13 cellular contexts compared by ENCODE assay signal in the genomic region with DNA sequence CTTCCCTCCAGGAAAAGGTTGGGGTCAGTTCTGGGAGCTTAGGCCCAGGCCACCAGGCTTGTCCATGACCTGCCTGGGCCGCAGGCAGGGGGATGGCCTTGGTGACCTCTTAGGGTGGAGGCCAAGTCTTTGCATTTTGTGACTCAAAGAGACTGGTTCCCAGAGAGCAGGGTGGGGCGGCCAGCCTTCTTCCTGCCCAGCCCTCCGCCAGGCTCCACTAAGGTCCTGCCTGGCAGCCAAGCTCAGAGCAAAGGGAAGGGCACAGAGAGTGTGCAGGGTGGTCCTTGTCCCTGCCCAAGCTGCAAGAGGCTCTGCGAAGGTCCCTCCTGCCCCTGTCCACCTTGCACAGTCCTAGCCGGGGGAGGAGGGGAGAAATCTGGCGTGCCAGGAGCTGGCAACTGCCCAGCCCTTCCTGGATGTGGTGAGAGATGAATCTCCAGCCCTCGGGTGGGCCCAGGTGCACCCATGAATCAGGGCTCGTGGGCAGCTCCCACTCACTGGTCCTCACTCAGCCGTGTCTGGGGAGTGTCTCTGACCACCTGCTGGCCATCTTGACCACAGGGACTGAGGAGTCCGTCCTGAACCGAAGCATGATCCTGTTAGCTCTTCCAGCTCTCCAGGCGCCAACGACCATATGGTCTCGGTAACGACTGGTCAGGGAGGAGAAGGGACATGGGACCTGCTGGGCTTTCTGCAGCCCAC. TPM values are rescaled to one million over a fixed set of nuclear protein-coding genes. Genes with fewer than 3 reads are reported as not detected.
A peak's percentile ranks its signal among the peaks of the same experiment; 100 is the strongest.
DNase-seq lines count a peak whose midpoint lies in the region; ATAC-seq and TF ChIP-seq lines count a peak whose summit lies in the region.
"Had no signal": no experiment of that assay in that cellular context is flagged by ENCODE, and none has a peak within 500 bp of the region (broad histone marks: within the 10 kb centered on the region; RNA-seq: fewer than 3 reads in every experiment).

No MANE protein-coding gene starts in this region.

- TF ChIP-seq CTCF in CD8-positive, alpha-beta T cell (IDR thresholded peaks at IDR 0.05) = no peak
- TF ChIP-seq CTCF in mucosa of descending colon (IDR thresholded peaks at IDR 0.05) = no peak

- ATAC-seq in CD8-positive, alpha-beta T cell = no peak
- ATAC-seq in mucosa of descending colon = peak; percentile 49
- ATAC-seq in GM18505 (IDR thresholded peaks at IDR 0.05; ENCODE audit: unreplicated experiment) = no peak
- no peak for ATAC-seq in HG02970 (IDR thresholded peaks at IDR 0.05; ENCODE audit: low FRiP score, unreplicated experiment)

- H3K9me3 ChIP-seq in CD8-positive, alpha-beta T cell (ENCODE audit: low read length) = no peaks in the 10 kb centered on the region
- H3K9me3 ChIP-seq in MG63 (no peaks in the 10 kb centered on the region), mucosa of descending colon (no peaks in the 10 kb centered on the region)
- H3K9me3 ChIP-seq: SK-N-SH, suprapubic skin had no signal

- peak overlapping the region; percentile 22 for H3K4me3 ChIP-seq in CD8-positive, alpha-beta T cell (ENCODE audit: low read depth, low read length)
- no peak overlapping the region for H3K4me3 ChIP-seq in MG63
- H3K4me3 ChIP-seq in mucosa of descending colon = no peak overlapping the region
- H3K4me3 ChIP-seq: skin epidermis, suprapubic skin had no signal

- peaks cover 37% of the 10 kb centered on the region for H3K4me1 ChIP-seq in CD8-positive, alpha-beta T cell (ENCODE audit: insufficient read depth, low read length)
- peaks cover 2% of the 10 kb centered on the region for H3K4me1 ChIP-seq in mucosa of descending colon (ENCODE audit: low read depth)

- peak in 1 of 7 experiments; percentile 39 for DNase-seq in CD8-positive, alpha-beta T cell
- peak; percentile 51 for DNase-seq in MG63
- no peak for DNase-seq in mucosa of descending colon
- no peak for DNase-seq in HuH-7 (ENCODE audit: low spot score)
- DNase-seq: cortex of kidney, KG1, NCI-H187 treated with DMSO at 0.1 percent for 48 hours, SK-N-SH had no signal

- peak overlapping the region; percentile 49 for H3K4me3 Mint-ChIP-seq in CD8-positive, alpha-beta T cell

- no peaks in the 10 kb centered on the region for H3K36me3 Mint-ChIP-seq in CD8-positive, alpha-beta T cell

- no peaks in the 10 kb centered on the region for H3K9me3 Mint-ChIP-seq in CD8-positive, alpha-beta T cell

- CTCF ChIA-PET in CD8-positive, alpha-beta T cell (lab: Charles Lee) = interaction anchor here (0.7 to 2.8 kb wide), 8 partner anchors 12 to 72 kb away, joined by 3 to 14 read pairs (median 4); a partner anchor contains a TSS

- H3K27me3 ChIP-seq in CD8-positive, alpha-beta T cell (ENCODE audit: insufficient read depth, low read length) = no peaks in the 10 kb centered on the region
- H3K27me3 ChIP-seq in MG63 = no peaks in the 10 kb centered on the region
- H3K27me3 ChIP-seq: suprapubic skin had no signal

- H3K27ac ChIP-seq in CD8-positive, alpha-beta T cell (ENCODE audit: low read depth, low read length) = no peak overlapping the region
- peak overlapping the region; percentile 99 for H3K27ac ChIP-seq in cingulate gyrus (ENCODE audit: low read depth, low read length)
- H3K27ac ChIP-seq: suprapubic skin had no signal

- POLR2A ChIA-PET in CD8-positive, alpha-beta T cell (lab: Charles Lee) = interaction anchor here (0.8 to 1.6 kb wide), 4 partner anchors 10 to 27 kb away, joined by 3 to 6 read pairs (median 4); a partner anchor contains a TSS

- TF ChIP-seq POLR2A in GM18505 (IDR thresholded peaks at IDR 0.05; ENCODE audit: borderline replicate concordance, extremely low read depth, insufficient read depth, insufficient read length) = no peak

- intact Hi-C loops in CD8-positive, alpha-beta T cell (cut with DNase I, micrococcal nuclease) = no loop called here
- intact Hi-C loops in mucosa of descending colon (cut with DNase I, micrococcal nuclease) = no loop called here

- H3K36me3 ChIP-seq in CD8-positive, alpha-beta T cell (ENCODE audit: insufficient read depth, low read length) = no peaks in the 10 kb centered on the region
- H3K36me3 ChIP-seq in MG63 (no peaks in the 10 kb centered on the region), mucosa of descending colon (ENCODE audit: low read depth) (no peaks in the 10 kb centered on the region)
- H3K36me3 ChIP-seq: suprapubic skin had no signal

- H3K27ac Mint-ChIP-seq in CD8-positive, alpha-beta T cell = no peak overlapping the region

- peaks cover 21% of the 10 kb centered on the region for H3K4me1 Mint-ChIP-seq in CD8-positive, alpha-beta T cell (ENCODE audit: low read depth)

- no peaks in the 10 kb centered on the region for H3K27me3 Mint-ChIP-seq in CD8-positive, alpha-beta T cell (ENCODE audit: low read depth)

RNA-seq across cellular contexts. Expression of a gene that starts 2.3 kb away (rescaled TPM):
- total RNA-seq in CD8-positive, alpha-beta T cell = 1 to 10 TPM; 7.5 to 7.8 TPM
- not detected in 2 replicates for total RNA-seq in MG63 (2014; rRNA removed; shearing (Covaris generic); ENCODE audit: low replicate concordance)
- total RNA-seq in mucosa of descending colon = 10 to 100 TPM in 2 of 3 donors, 1 to 10 TPM in 1; 2.5 to 45.4 (median 16.1) TPM

RNA-seq across cellular contexts. Expression of a gene that starts 7.8 kb away (rescaled TPM):
- under 1 TPM; 0.30 to 0.58 TPM for total RNA-seq in CD8-positive, alpha-beta T cell
- total RNA-seq in MG63 (2014; rRNA removed; shearing (Covaris generic); ENCODE audit: low replicate concordance) = not detected in 2 replicates
- total RNA-seq in mucosa of descending colon = under 1 TPM in 2 of 3 donors, not detected in 1; 0.17 to 0.76 TPM

RNA-seq across cellular contexts. Expression of a gene that starts 17.2 kb away (rescaled TPM):
- total RNA-seq in CD8-positive, alpha-beta T cell = 100 to 1,000 TPM; 101 to 111 TPM
- total RNA-seq in MG63 (2014; rRNA removed; shearing (Covaris generic); ENCODE audit: low replicate concordance) = 27.5 and 63.0 TPM in 2 replicates
- 10 to 100 TPM; 32.0 to 39.9 (median 34.1) TPM for total RNA-seq in mucosa of descending colon

RNA-seq across cellular contexts. Expression of a gene that starts 21.4 kb away (rescaled TPM):
- total RNA-seq in CD8-positive, alpha-beta T cell = 1 to 10 TPM; 7.6 to 8.8 TPM
- total RNA-seq in MG63 (2014; rRNA removed; shearing (Covaris generic); ENCODE audit: low replicate concordance) = not detected in 2 replicates
- total RNA-seq in mucosa of descending colon = 1 to 10 TPM in 1 of 3 donors, under 1 TPM in 2; 0.82 to 1.9 (median 0.99) TPM

RNA-seq across cellular contexts. Expression of a gene that starts 22.9 kb away (rescaled TPM):
- 1 to 10 TPM; 1.0 to 2.4 TPM for total RNA-seq in CD8-positive, alpha-beta T cell
- total RNA-seq in MG63 (2014; rRNA removed; shearing (Covaris generic); ENCODE audit: low replicate concordance) = not detected in 2 replicates
- 10 to 100 TPM in 1 of 3 donors, 1 to 10 TPM in 2; 6.8 to 10.7 (median 7.6) TPM for total RNA-seq in mucosa of descending colon
